In the genomic region with DNA sequence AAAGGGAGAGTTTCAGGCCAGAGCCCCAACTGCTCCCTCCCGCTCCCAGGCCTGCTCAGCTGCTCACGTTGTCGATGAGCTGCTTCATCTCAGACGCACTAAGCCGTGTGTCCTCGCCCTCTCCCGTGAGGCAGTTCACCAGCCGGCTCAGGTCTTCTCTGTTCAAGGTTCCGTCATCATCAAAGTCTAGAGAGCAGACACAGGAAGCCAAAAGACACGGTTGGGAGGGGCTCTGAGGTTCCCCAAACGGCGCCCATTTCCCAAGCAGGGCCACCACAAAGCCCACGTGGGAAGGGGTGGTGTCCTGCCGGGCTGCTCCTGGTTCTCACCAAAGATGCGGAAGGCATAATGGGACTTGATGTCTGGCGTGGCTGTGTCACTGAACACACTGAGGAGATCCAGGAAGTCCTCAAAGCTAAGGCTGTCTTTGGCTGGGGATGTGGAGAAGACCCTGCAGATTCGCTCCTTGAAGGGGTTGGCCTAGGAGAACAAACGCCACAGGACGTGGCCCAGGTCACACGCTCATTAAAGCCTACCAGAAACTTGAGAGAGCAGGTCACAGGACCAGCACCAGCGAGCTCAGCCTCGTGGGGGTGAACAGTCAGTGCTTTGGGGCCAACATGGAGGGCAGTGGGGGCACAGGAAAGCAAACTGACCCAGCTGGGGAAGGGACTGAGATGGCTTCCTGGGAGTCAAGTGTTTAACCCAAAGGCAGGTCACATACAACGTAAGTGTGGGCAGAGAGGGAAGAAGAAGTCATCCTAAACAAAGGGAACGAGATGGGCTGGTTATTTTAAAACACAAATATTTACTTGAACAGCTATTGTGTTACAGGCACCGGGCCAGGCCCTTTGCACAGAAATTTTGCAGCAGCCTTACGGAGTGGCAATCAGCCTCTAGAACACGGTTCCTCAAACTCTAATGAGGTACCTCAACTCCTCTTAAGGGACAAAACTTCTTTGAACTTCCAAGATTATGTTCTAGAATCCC, we compare ENCODE assay signal across 1 cellular context.
TF ChIP-seq lines count a peak whose summit lies in the region.

No MANE protein-coding gene starts in this region.

TF ChIP-seq in GM12878, 131 proteins besides CTCF, POLR2A, EP300 and RAD21 (continued from another document and continues in another):
- TF ChIP-seq CHD1 (IDR thresholded peaks at IDR 0.05; ENCODE audit: low read depth, low read length) (no peak), NFIC (IDR thresholded peaks at IDR 0.05; ENCODE audit: low read depth, low read length) (no peak), EGR1 (IDR thresholded peaks at IDR 0.05; ENCODE audit: borderline replicate concordance in 1 of 2, low read depth in 2 of 2, low read length in 2 of 2) (0 out of 3 replicates have a peak, but pooled peaks of 1 of the 2 experiments have one; percentile 5), IKZF1 (conservative IDR thresholded peaks at IDR 0.05) (peak; percentile 74), IKZF2 (IDR thresholded peaks at IDR 0.05) (peak; percentile 61 to 73; a peak in 3 of 4 replicates), ZNF622 (IDR thresholded peaks at IDR 0.05) (no peak), ZNF24 (IDR thresholded peaks at IDR 0.05) (no peak), MEF2A (IDR thresholded peaks at IDR 0.05; ENCODE audit: insufficient read depth, low read depth, low read length) (no peak), EZH2 (IDR thresholded peaks at IDR 0.05; ENCODE audit: borderline replicate concordance, control insufficient read depth, low read depth, low read length) (no peak), JUNB (IDR thresholded peaks at IDR 0.05) (no peak), NR2F1 (conservative IDR thresholded peaks at IDR 0.05) (peak; percentile 45), LARP7 (IDR thresholded peaks at IDR 0.05) (0 out of 2 replicates have a peak, but pooled peaks have one; percentile 31), ZNF217 (IDR thresholded peaks at IDR 0.05) (no peak), BHLHE40 (IDR thresholded peaks at IDR 0.05; ENCODE audit: borderline replicate concordance in 1 of 2, low read depth in 2 of 2, low read length in 1 of 2) (peak; percentile 4 to 26; a peak in 1 of 4 replicates), NRF1 (conservative IDR thresholded peaks at IDR 0.05; ENCODE audit: low read depth, low read length) (no peak), CREM (IDR thresholded peaks at IDR 0.05; ENCODE audit: low read depth) (0 out of 2 replicates have a peak, but pooled peaks have one; percentile 26), ATF7 (IDR thresholded peaks at IDR 0.05; ENCODE audit: low read depth) (peak; percentile 62; the same call in 1 of the 2 replicates), NR2C2 (IDR thresholded peaks at IDR 0.05; ENCODE audit: borderline replicate concordance, control insufficient read depth, insufficient read length, low read depth) (no peak), BRCA1 (IDR thresholded peaks at IDR 0.05; ENCODE audit: low read depth, low read length) (no peak), RAD51 (IDR thresholded peaks at IDR 0.05) (peak; percentile 74), SMC3 (IDR thresholded peaks at IDR 0.05; ENCODE audit: borderline replicate concordance, low read length) (no peak), NBN (IDR thresholded peaks at IDR 0.05) (peak; percentile 78), RB1 (IDR thresholded peaks at IDR 0.05; ENCODE audit: borderline replicate concordance) (no peak), SUPT20H (IDR thresholded peaks at IDR 0.05; ENCODE audit: borderline replicate concordance, control insufficient read depth, low read depth, low read length) (no peak), CHD4 (IDR thresholded peaks at IDR 0.05) (no peak), FOXM1 (IDR thresholded peaks at IDR 0.05; ENCODE audit: low read depth, low read length) (no peak), POLR2AphosphoS2 (IDR thresholded peaks at IDR 0.05; ENCODE audit: low read depth, low read length) (0 out of 2 replicates have a peak, but pooled peaks have one; percentile 30), SPI1 (IDR thresholded peaks at IDR 0.05; ENCODE audit: borderline replicate concordance, insufficient read depth, low read depth, low read length) (peak; percentile 40), IRF4 (IDR thresholded peaks at IDR 0.05; ENCODE audit: low read depth, low read length) (0 out of 2 replicates have a peak, but pooled peaks have one; percentile 4), YBX1 (IDR thresholded peaks at IDR 0.05) (no peak), ZNF274 (IDR thresholded peaks at IDR 0.05; ENCODE audit: insufficient read depth, insufficient read length) (no peak), GABPA (IDR thresholded peaks at IDR 0.05; ENCODE audit: low read depth) (no peak)
- TF ChIP-seq, protein P1, sequence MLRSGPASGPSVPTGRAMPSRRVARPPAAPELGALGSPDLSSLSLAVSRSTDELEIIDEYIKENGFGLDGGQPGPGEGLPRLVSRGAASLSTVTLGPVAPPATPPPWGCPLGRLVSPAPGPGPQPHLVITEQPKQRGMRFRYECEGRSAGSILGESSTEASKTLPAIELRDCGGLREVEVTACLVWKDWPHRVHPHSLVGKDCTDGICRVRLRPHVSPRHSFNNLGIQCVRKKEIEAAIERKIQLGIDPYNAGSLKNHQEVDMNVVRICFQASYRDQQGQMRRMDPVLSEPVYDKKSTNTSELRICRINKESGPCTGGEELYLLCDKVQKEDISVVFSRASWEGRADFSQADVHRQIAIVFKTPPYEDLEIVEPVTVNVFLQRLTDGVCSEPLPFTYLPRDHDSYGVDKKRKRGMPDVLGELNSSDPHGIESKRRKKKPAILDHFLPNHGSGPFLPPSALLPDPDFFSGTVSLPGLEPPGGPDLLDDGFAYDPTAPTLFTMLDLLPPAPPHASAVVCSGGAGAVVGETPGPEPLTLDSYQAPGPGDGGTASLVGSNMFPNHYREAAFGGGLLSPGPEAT (IDR thresholded peaks at IDR 0.05; ENCODE audit: low read depth) = no peak; the same call in 1 of the 2 replicates
- TF ChIP-seq, protein P2, sequence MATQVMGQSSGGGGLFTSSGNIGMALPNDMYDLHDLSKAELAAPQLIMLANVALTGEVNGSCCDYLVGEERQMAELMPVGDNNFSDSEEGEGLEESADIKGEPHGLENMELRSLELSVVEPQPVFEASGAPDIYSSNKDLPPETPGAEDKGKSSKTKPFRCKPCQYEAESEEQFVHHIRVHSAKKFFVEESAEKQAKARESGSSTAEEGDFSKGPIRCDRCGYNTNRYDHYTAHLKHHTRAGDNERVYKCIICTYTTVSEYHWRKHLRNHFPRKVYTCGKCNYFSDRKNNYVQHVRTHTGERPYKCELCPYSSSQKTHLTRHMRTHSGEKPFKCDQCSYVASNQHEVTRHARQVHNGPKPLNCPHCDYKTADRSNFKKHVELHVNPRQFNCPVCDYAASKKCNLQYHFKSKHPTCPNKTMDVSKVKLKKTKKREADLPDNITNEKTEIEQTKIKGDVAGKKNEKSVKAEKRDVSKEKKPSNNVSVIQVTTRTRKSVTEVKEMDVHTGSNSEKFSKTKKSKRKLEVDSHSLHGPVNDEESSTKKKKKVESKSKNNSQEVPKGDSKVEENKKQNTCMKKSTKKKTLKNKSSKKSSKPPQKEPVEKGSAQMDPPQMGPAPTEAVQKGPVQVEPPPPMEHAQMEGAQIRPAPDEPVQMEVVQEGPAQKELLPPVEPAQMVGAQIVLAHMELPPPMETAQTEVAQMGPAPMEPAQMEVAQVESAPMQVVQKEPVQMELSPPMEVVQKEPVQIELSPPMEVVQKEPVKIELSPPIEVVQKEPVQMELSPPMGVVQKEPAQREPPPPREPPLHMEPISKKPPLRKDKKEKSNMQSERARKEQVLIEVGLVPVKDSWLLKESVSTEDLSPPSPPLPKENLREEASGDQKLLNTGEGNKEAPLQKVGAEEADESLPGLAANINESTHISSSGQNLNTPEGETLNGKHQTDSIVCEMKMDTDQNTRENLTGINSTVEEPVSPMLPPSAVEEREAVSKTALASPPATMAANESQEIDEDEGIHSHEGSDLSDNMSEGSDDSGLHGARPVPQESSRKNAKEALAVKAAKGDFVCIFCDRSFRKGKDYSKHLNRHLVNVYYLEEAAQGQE (IDR thresholded peaks at IDR 0.05; ENCODE audit: low read depth, low read length) = no peak
- TF ChIP-seq, protein P3, sequence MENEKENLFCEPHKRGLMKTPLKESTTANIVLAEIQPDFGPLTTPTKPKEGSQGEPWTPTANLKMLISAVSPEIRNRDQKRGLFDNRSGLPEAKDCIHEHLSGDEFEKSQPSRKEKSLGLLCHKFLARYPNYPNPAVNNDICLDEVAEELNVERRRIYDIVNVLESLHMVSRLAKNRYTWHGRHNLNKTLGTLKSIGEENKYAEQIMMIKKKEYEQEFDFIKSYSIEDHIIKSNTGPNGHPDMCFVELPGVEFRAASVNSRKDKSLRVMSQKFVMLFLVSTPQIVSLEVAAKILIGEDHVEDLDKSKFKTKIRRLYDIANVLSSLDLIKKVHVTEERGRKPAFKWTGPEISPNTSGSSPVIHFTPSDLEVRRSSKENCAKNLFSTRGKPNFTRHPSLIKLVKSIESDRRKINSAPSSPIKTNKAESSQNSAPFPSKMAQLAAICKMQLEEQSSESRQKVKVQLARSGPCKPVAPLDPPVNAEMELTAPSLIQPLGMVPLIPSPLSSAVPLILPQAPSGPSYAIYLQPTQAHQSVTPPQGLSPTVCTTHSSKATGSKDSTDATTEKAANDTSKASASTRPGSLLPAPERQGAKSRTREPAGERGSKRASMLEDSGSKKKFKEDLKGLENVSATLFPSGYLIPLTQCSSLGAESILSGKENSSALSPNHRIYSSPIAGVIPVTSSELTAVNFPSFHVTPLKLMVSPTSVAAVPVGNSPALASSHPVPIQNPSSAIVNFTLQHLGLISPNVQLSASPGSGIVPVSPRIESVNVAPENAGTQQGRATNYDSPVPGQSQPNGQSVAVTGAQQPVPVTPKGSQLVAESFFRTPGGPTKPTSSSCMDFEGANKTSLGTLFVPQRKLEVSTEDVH (IDR thresholded peaks at IDR 0.05; ENCODE audit: low read depth, partially characterized antibody) = no peak
- TF ChIP-seq, protein P4, sequence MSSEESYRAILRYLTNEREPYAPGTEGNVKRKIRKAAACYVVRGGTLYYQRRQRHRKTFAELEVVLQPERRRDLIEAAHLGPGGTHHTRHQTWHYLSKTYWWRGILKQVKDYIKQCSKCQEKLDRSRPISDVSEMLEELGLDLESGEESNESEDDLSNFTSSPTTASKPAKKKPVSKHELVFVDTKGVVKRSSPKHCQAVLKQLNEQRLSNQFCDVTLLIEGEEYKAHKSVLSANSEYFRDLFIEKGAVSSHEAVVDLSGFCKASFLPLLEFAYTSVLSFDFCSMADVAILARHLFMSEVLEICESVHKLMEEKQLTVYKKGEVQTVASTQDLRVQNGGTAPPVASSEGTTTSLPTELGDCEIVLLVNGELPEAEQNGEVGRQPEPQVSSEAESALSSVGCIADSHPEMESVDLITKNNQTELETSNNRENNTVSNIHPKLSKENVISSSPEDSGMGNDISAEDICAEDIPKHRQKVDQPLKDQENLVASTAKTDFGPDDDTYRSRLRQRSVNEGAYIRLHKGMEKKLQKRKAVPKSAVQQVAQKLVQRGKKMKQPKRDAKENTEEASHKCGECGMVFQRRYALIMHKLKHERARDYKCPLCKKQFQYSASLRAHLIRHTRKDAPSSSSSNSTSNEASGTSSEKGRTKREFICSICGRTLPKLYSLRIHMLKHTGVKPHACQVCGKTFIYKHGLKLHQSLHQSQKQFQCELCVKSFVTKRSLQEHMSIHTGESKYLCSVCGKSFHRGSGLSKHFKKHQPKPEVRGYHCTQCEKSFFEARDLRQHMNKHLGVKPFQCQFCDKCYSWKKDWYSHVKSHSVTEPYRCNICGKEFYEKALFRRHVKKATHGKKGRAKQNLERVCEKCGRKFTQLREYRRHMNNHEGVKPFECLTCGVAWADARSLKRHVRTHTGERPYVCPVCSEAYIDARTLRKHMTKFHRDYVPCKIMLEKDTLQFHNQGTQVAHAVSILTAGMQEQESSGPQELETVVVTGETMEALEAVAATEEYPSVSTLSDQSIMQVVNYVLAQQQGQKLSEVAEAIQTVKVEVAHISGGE (CRISPR knock-in tag; IDR thresholded peaks at IDR 0.05) = no peak
- TF ChIP-seq, protein P5, sequence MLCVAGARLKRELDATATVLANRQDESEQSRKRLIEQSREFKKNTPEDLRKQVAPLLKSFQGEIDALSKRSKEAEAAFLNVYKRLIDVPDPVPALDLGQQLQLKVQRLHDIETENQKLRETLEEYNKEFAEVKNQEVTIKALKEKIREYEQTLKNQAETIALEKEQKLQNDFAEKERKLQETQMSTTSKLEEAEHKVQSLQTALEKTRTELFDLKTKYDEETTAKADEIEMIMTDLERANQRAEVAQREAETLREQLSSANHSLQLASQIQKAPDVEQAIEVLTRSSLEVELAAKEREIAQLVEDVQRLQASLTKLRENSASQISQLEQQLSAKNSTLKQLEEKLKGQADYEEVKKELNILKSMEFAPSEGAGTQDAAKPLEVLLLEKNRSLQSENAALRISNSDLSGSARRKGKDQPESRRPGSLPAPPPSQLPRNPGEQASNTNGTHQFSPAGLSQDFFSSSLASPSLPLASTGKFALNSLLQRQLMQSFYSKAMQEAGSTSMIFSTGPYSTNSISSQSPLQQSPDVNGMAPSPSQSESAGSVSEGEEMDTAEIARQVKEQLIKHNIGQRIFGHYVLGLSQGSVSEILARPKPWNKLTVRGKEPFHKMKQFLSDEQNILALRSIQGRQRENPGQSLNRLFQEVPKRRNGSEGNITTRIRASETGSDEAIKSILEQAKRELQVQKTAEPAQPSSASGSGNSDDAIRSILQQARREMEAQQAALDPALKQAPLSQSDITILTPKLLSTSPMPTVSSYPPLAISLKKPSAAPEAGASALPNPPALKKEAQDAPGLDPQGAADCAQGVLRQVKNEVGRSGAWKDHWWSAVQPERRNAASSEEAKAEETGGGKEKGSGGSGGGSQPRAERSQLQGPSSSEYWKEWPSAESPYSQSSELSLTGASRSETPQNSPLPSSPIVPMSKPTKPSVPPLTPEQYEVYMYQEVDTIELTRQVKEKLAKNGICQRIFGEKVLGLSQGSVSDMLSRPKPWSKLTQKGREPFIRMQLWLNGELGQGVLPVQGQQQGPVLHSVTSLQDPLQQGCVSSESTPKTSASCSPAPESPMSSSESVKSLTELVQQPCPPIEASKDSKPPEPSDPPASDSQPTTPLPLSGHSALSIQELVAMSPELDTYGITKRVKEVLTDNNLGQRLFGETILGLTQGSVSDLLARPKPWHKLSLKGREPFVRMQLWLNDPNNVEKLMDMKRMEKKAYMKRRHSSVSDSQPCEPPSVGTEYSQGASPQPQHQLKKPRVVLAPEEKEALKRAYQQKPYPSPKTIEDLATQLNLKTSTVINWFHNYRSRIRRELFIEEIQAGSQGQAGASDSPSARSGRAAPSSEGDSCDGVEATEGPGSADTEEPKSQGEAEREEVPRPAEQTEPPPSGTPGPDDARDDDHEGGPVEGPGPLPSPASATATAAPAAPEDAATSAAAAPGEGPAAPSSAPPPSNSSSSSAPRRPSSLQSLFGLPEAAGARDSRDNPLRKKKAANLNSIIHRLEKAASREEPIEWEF (IDR thresholded peaks at IDR 0.05; ENCODE audit: insufficient replicate concordance, low read depth, low read length) = no peak
- TF ChIP-seq, protein P6, sequence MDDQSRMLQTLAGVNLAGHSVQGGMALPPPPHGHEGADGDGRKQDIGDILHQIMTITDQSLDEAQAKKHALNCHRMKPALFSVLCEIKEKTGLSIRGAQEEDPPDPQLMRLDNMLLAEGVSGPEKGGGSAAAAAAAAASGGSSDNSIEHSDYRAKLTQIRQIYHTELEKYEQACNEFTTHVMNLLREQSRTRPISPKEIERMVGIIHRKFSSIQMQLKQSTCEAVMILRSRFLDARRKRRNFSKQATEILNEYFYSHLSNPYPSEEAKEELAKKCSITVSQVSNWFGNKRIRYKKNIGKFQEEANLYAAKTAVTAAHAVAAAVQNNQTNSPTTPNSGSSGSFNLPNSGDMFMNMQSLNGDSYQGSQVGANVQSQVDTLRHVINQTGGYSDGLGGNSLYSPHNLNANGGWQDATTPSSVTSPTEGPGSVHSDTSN (IDR thresholded peaks at IDR 0.05; ENCODE audit: insufficient replicate concordance, low read depth, low read length) = no peak
